ENCODE assay signal across 9 cellular contexts in genomic region chr6:121436966-121437756, GRCh38. TPM values are rescaled to one million over a fixed set of nuclear protein-coding genes. Genes with fewer than 3 reads are reported as not detected.
A peak's percentile ranks its signal among the peaks of the same experiment; 100 is the strongest.
DNase-seq lines count a peak whose midpoint lies in the region; ATAC-seq, FAIRE-seq and TF ChIP-seq lines count a peak whose summit lies in the region.
"Had no signal": no experiment of that assay in that cellular context is flagged by ENCODE, and none has a peak within 500 bp of the region (broad histone marks: within the 10 kb centered on the region; RNA-seq: fewer than 3 reads in every experiment).

No MANE protein-coding gene starts in this region.

- no peak for FAIRE-seq in urothelium cell line (lab: Jason Lieb, UNC)
- FAIRE-seq: A204.1 had no signal

- H3K4me2 ChIP-seq in fibroblast of lung (ENCODE audit: extremely low read depth, insufficient read depth, low read length) = peak overlapping the region; percentile 80

- DNase-seq in DMS 273 (lab: John Stamatoyannopoulos, UW; ENCODE audit: unreplicated experiment) = peak; percentile 28
- no peak for DNase-seq in DMS 273 treated with DMSO at 0.1 percent for 48 hours (lab: John Stamatoyannopoulos, UW)
- peak; percentile 25 for DNase-seq in activated CD8-positive, alpha-beta T cell treated with anti-CD3 and anti-CD28 coated beads, Interleukin-2, amount 10 ng/mL, durations not matched to agents 7 days and 5 days
- DNase-seq in fibroblast of lung (ENCODE audit: low read depth in 2 of 2) = peak; percentile 63 to 68
- no peak for DNase-seq in naive B cell
- DNase-seq in urothelium cell line (ENCODE audit: low spot score) = peak; percentile 41
- DNase-seq in activated CD4-positive, CD25-positive, alpha-beta regulatory T cell (lab: John Stamatoyannopoulos, UW) = no peak

- no peaks in the 10 kb centered on the region for H3K4me1 ChIP-seq in fibroblast of lung (ENCODE audit: control insufficient read depth, extremely low read depth, insufficient read depth, low read length)

- H3K9ac ChIP-seq in fibroblast of lung (ENCODE audit: insufficient read depth, low read length) = peak overlapping the region; percentile 60

- H3K27me3 ChIP-seq in fibroblast of lung (ENCODE audit: control insufficient read depth, insufficient read depth, low read length) = no peaks in the 10 kb centered on the region

- H2AFZ ChIP-seq in fibroblast of lung (ENCODE audit: low read length) = peak overlapping the region; percentile 76

- H3K9me3 ChIP-seq in fibroblast of lung (ENCODE audit: control insufficient read depth, insufficient read depth, low read depth, low read length) = no peaks in the 10 kb centered on the region

- H3K9me3 Mint-ChIP-seq in activated CD8-positive, alpha-beta T cell treated with anti-CD3 and anti-CD28 coated beads, Interleukin-2, amount 10 ng/mL, durations not matched to agents 7 days and 5 days (ENCODE audit: insufficient read depth) = no peaks in the 10 kb centered on the region
- peaks cover 0 to 2% (median 0%) of the 10 kb centered on the region in 7 donors for H3K9me3 Mint-ChIP-seq in naive B cell

- POLR2A ChIA-PET in activated CD8-positive, alpha-beta T cell treated with anti-CD3 and anti-CD28 coated beads, Interleukin-2, amount 10 ng/mL, durations not matched to agents 7 days and 5 days (lab: Charles Lee) = no interaction called here

- no peak overlapping the region for H3K27ac Mint-ChIP-seq in activated CD8-positive, alpha-beta T cell treated with anti-CD3 and anti-CD28 coated beads, Interleukin-2, amount 10 ng/mL, durations not matched to agents 7 days and 5 days
- H3K27ac Mint-ChIP-seq in naive B cell = peak overlapping the region in 1 of 6 donors; percentile 6

- H3K27me3 Mint-ChIP-seq in activated CD8-positive, alpha-beta T cell treated with anti-CD3 and anti-CD28 coated beads, Interleukin-2, amount 10 ng/mL, durations not matched to agents 7 days and 5 days (ENCODE audit: low read depth) = peaks cover 28% of the 10 kb centered on the region
- H3K27me3 Mint-ChIP-seq in naive B cell = peaks cover 48 to 60% (median 57%) of the 10 kb centered on the region in 3 donors

- no peaks in the 10 kb centered on the region for H4K20me1 ChIP-seq in fibroblast of lung (ENCODE audit: control insufficient read depth, extremely low read depth, insufficient read depth, low read length)

- H3K36me3 ChIP-seq in fibroblast of lung (ENCODE audit: control insufficient read depth, insufficient read depth, low read length) = no peaks in the 10 kb centered on the region

- no peak for TF ChIP-seq CTCF in fibroblast of lung (conservative IDR thresholded peaks at IDR 0.05 in 1 of 2, IDR thresholded peaks at IDR 0.05 in 1 of 2; ENCODE audit: low read depth in 1 of 2, low read length in 2 of 2)

- H3K27ac ChIP-seq in fibroblast of lung (ENCODE audit: insufficient read depth, low read length) = peak overlapping the region; percentile 87

- peak overlapping the region; percentile 72 for H3K4me3 Mint-ChIP-seq in activated CD8-positive, alpha-beta T cell treated with anti-CD3 and anti-CD28 coated beads, Interleukin-2, amount 10 ng/mL, durations not matched to agents 7 days and 5 days
- H3K4me3 Mint-ChIP-seq in naive B cell = peak overlapping the region; percentile 68 to 92 (median 82)

- H3K36me3 Mint-ChIP-seq in activated CD8-positive, alpha-beta T cell treated with anti-CD3 and anti-CD28 coated beads, Interleukin-2, amount 10 ng/mL, durations not matched to agents 7 days and 5 days (ENCODE audit: low read depth) = peaks cover 2% of the 10 kb centered on the region
- no peaks in the 10 kb centered on the region for H3K36me3 Mint-ChIP-seq in naive B cell

- peaks cover 51% of the 10 kb centered on the region for H3K79me2 ChIP-seq in fibroblast of lung (ENCODE audit: control insufficient read depth, insufficient read depth, low read length)

- peak; percentile 44 for ATAC-seq in activated CD8-positive, alpha-beta T cell treated with anti-CD3 and anti-CD28 coated beads, Interleukin-2, amount 10 ng/mL, durations not matched to agents 7 days and 5 days
- ATAC-seq in naive B cell (ENCODE audit: low read depth in 2 of 2) (no peak), HG02981 (IDR thresholded peaks at IDR 0.05; ENCODE audit: unreplicated experiment) (no peak)

- peak overlapping the region; percentile 69 to 94 (median 86) for H3K4me3 ChIP-seq in fibroblast of lung (replicated peaks in 1 of 4; ENCODE audit: control extremely low read depth in 1 of 4, insufficient read depth in 1 of 4, low read depth in 3 of 4, low read length in 4 of 4)

- peaks cover 16% of the 10 kb centered on the region for H3K4me1 Mint-ChIP-seq in activated CD8-positive, alpha-beta T cell treated with anti-CD3 and anti-CD28 coated beads, Interleukin-2, amount 10 ng/mL, durations not matched to agents 7 days and 5 days (ENCODE audit: low read depth)
- peaks cover 10 to 25% (median 16%) of the 10 kb centered on the region in 3 donors for H3K4me1 Mint-ChIP-seq in naive B cell

- CTCF ChIA-PET in activated CD8-positive, alpha-beta T cell treated with anti-CD3 and anti-CD28 coated beads, Interleukin-2, amount 10 ng/mL, durations not matched to agents 7 days and 5 days (lab: Charles Lee) = no interaction called here

RNA-seq across cellular contexts. Expression of gene GJA1, which starts 1.7 kb away (rescaled TPM):
- not detected for total RNA-seq in activated CD8-positive, alpha-beta T cell treated with anti-CD3 and anti-CD28 coated beads, Interleukin-2, amount 10 ng/mL, durations not matched to agents 7 days and 5 days
- 154 and 209 TPM in 2 replicates for total RNA-seq in fibroblast of lung
- polyA plus RNA-seq in fibroblast of lung (77.8 and 274 TPM in 2 replicates), naive B cell (ENCODE audit: low read depth in 6 of 6) (not detected)
- 46.6 and 170 TPM in 2 replicates for polyA plus RNA-seq in fibroblast of lung (2012)
- 29.0 and 126 TPM in 2 replicates for polyA minus RNA-seq in fibroblast of lung (ENCODE audit: low replicate concordance)

Comparison
In these comparisons a context has a peak if more than half of its experiments do, and no peak if none do; other contexts are left out.
1. DNase-seq: peak in DMS 273 (single experiment), activated CD8-positive, alpha-beta T cell treated with anti-CD3 and anti-CD28 coated beads, Interleukin-2, amount 10 ng/mL, durations not matched to agents 7 days and 5 days (single experiment), fibroblast of lung (2 of 2) and urothelium cell line (single experiment); none in DMS 273 treated with DMSO at 0.1 percent for 48 hours (single experiment), naive B cell (single experiment) and activated CD4-positive, CD25-positive, alpha-beta regulatory T cell (0 of 4).
2. RNA of gene GJA1, which starts 1.7 kb away (total RNA-seq): 154 to 209 TPM in fibroblast of lung; not detected in activated CD8-positive, alpha-beta T cell treated with anti-CD3 and anti-CD28 coated beads, Interleukin-2, amount 10 ng/mL, durations not matched to agents 7 days and 5 days; every median in the first group is over 100 times any median in the second.